In genomic region chr3:52705438-52705687, GRCh38 we compare ENCODE assay signal across 1 cellular context.
TF ChIP-seq lines count a peak whose summit lies in the region.

No MANE protein-coding gene starts in this region.

TF ChIP-seq in HEK293, 187 proteins besides CTCF, POLR2A, EP300 and RAD21 (continued from another document):
- TF ChIP-seq ZNF660 (tag by site-specific recombination; IDR thresholded peaks at IDR 0.05) (0 out of 2 replicates have a peak, but pooled peaks have one; percentile 11), ZNF223 (tag by site-specific recombination; IDR thresholded peaks at IDR 0.05) (no peak), ZNF580 (tag by site-specific recombination; IDR thresholded peaks at IDR 0.05) (no peak), PRDM1 (tag by site-specific recombination; IDR thresholded peaks at IDR 0.05) (no peak), KLF16 (tag by site-specific recombination; IDR thresholded peaks at IDR 0.05) (no peak), PRDM6 (tag by site-specific recombination; IDR thresholded peaks at IDR 0.05) (no peak), OSR2 (tag by site-specific recombination; IDR thresholded peaks at IDR 0.05) (no peak), KLF8 (tag by site-specific recombination; IDR thresholded peaks at IDR 0.05) (peak; percentile 60; the same call in 1 of the 2 replicates), ZFP69B (tag by site-specific recombination; IDR thresholded peaks at IDR 0.05) (no peak), ZNF449 (tag by site-specific recombination; IDR thresholded peaks at IDR 0.05) (peak; percentile 98), ZSCAN18 (tag by site-specific recombination; IDR thresholded peaks at IDR 0.05) (no peak), ZNF324 (tag by site-specific recombination; IDR thresholded peaks at IDR 0.05) (no peak), ZNF843 (tag by site-specific recombination; IDR thresholded peaks at IDR 0.05) (no peak), ZNF701 (tag by site-specific recombination; IDR thresholded peaks at IDR 0.05) (no peak), PRDM10 (tag by site-specific recombination; IDR thresholded peaks at IDR 0.05) (peak; percentile 85; the same call in 1 of the 2 replicates), ZNF639 (tag by site-specific recombination; IDR thresholded peaks at IDR 0.05) (no peak)
